ENCODE assay signal across 17 cellular contexts in the genomic region with DNA sequence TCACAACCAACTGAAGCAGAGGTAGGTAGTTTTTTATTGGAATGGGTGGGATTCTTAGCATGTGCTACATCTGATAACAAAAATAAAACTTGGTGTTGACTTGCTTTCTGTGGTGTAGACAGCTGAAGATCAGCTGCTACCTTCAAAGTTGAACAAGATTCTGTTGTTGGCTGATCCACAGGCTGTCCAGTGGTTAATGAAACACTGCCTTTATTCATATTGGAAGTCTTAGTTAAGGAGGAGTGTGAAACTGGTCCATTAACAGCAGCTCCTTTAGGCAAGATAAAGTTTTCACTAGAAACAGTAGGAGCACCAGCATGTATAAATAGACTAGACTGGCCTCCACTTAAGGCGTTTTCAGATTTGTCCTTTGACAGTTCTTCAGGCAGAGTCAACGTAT.
A peak's percentile ranks its signal among the peaks of the same experiment; 100 is the strongest.
DNase-seq lines count a peak whose midpoint lies in the region; ATAC-seq lines count a peak whose summit lies in the region.
"Had no signal": no experiment of that assay in that cellular context is flagged by ENCODE, and none has a peak within 500 bp of the region (broad histone marks: within the 10 kb centered on the region; RNA-seq: fewer than 3 reads in every experiment).

No MANE protein-coding gene starts in this region.

- 69% methylated on average over 2 of the region's 2 CpGs for WGBS in right cardiac atrium

- in situ Hi-C loops in SK-MEL-5 (cut with HindIII; ENCODE audit: low pct_unique_long_range_greater_than_20kb, low sequenced_read_pairs) = no loop called here

- H3K4me3 ChIP-seq in right cardiac atrium (ENCODE audit: low read length) = no peak overlapping the region
- H3K4me3 ChIP-seq: GM23338, HAP-1 had no signal

- intact Hi-C loops in left ventricle myocardium superior (cut with micrococcal nuclease) = no loop called here
- intact Hi-C loops in right cardiac atrium (cut with DNase I) = no loop called here

- no peaks in the 10 kb centered on the region for H3K27me3 ChIP-seq in right cardiac atrium (ENCODE audit: control insufficient read depth, insufficient read depth)

- DNase-seq in left ventricle myocardium superior (no peak), right cardiac atrium (no peak), SK-MEL-5 (ENCODE audit: low read depth, low spot score) (peak; percentile 43), foreskin melanocyte (peak; percentile 77), GF-D8 (lab: John Stamatoyannopoulos, UW) (no peak), superior temporal gyrus (ENCODE audit: extremely low spot score) (no peak)
- DNase-seq: C1 segment of cervical spinal cord; Caco-2; CD8-positive, alpha-beta T cell; DMS153; DMS79; EL; GDM1; HFFc6 had no signal

- H3K9me3 ChIP-seq in right cardiac atrium (ENCODE audit: control insufficient read depth, low read length) = no peaks in the 10 kb centered on the region
- H3K9me3 ChIP-seq: Caco-2, HAP-1 had no signal

- ATAC-seq in left ventricle myocardium superior = peak; percentile 18
- ATAC-seq in right cardiac atrium = no peak
- no peak for ATAC-seq in HG02623 (IDR thresholded peaks at IDR 0.05; ENCODE audit: unreplicated experiment)
- ATAC-seq: CD8-positive, alpha-beta T cell; GM23338 had no signal

- H3K4me1 ChIP-seq in right cardiac atrium (ENCODE audit: control insufficient read depth, insufficient read depth, low read length) = no peaks in the 10 kb centered on the region
- H3K4me1 ChIP-seq: Caco-2 had no signal

- H3K27ac ChIP-seq in right cardiac atrium (ENCODE audit: low read length) = no peak overlapping the region

Comparison
In these comparisons a context has a peak if more than half of its experiments do, and no peak if none do; other contexts are left out.
1. DNase-seq: peak in SK-MEL-5 (single experiment) and foreskin melanocyte (single experiment); none in left ventricle myocardium superior (single experiment), right cardiac atrium (0 of 3), GF-D8 (single experiment) and superior temporal gyrus (single experiment).